9 cellular contexts compared by ENCODE assay signal in genomic region chr14:94129758-94130414, GRCh38. TPM values are rescaled to one million over a fixed set of nuclear protein-coding genes. Genes with fewer than 3 reads are reported as not detected.
A peak's percentile ranks its signal among the peaks of the same experiment; 100 is the strongest.
DNase-seq lines count a peak whose midpoint lies in the region; ATAC-seq, FAIRE-seq and TF ChIP-seq lines count a peak whose summit lies in the region.
"Had no signal": no experiment of that assay in that cellular context is flagged by ENCODE, and none has a peak within 500 bp of the region (broad histone marks: within the 10 kb centered on the region; RNA-seq: fewer than 3 reads in every experiment).

No MANE protein-coding gene starts in this region.

- H2AFZ ChIP-seq in fibroblast of lung (ENCODE audit: low read length): peak overlapping the region; percentile 12

- H3K36me3 ChIP-seq in fibroblast of lung (ENCODE audit: control insufficient read depth, insufficient read depth, low read length): peaks cover 8% of the 10 kb centered on the region

- H3K79me2 ChIP-seq in fibroblast of lung (ENCODE audit: control insufficient read depth, insufficient read depth, low read length): no peaks in the 10 kb centered on the region

- no peak overlapping the region for H3K27ac ChIP-seq in fibroblast of lung (ENCODE audit: insufficient read depth, low read length)

- FAIRE-seq in urothelium cell line (lab: Jason Lieb, UNC): no peak

- DNase-seq in activated CD4-positive, CD25-positive, alpha-beta regulatory T cell treated with anti-CD3 and anti-CD28 coated beads, Interleukin-2, amount 50 U/mL, for 72 hours: peak; percentile 37
- peak; percentile 68 for DNase-seq in NCI-H2171 (lab: John Stamatoyannopoulos, UW)
- peak; percentile 6 for DNase-seq in activated T-cell treated with anti-CD3 and anti-CD28 coated beads for 4 hours
- peak; percentile 53 to 60 for DNase-seq in fibroblast of lung (ENCODE audit: low read depth in 2 of 2)
- DNase-seq in myocyte (ENCODE audit: low read depth): peak; percentile 70
- peak; percentile 47 for DNase-seq in urothelium cell line (ENCODE audit: low spot score)

- TF ChIP-seq CTCF in fibroblast of lung (conservative IDR thresholded peaks at IDR 0.05 in 1 of 2, IDR thresholded peaks at IDR 0.05 in 1 of 2; ENCODE audit: low read depth in 1 of 2, low read length in 2 of 2): no peak

- no peaks in the 10 kb centered on the region for H4K20me1 ChIP-seq in fibroblast of lung (ENCODE audit: control insufficient read depth, extremely low read depth, insufficient read depth, low read length)

- H3K4me2 ChIP-seq in fibroblast of lung (ENCODE audit: extremely low read depth, insufficient read depth, low read length): peak overlapping the region; percentile 42

- peak overlapping the region; percentile 43 to 93 (median 74) for H3K4me3 ChIP-seq in fibroblast of lung (replicated peaks in 1 of 4; ENCODE audit: control extremely low read depth in 1 of 4, insufficient read depth in 1 of 4, low read depth in 3 of 4, low read length in 4 of 4)

- no peak overlapping the region for H3K9ac ChIP-seq in fibroblast of lung (ENCODE audit: insufficient read depth, low read length)

- H3K27me3 ChIP-seq in fibroblast of lung (ENCODE audit: control insufficient read depth, insufficient read depth, low read length): no peaks in the 10 kb centered on the region

- no peaks in the 10 kb centered on the region for H3K4me1 ChIP-seq in fibroblast of lung (ENCODE audit: control insufficient read depth, extremely low read depth, insufficient read depth, low read length)

- H3K9me3 ChIP-seq in fibroblast of lung (ENCODE audit: control insufficient read depth, insufficient read depth, low read depth, low read length): no peaks in the 10 kb centered on the region

- ATAC-seq in activated CD4-positive, CD25-positive, alpha-beta regulatory T cell treated with anti-CD3 and anti-CD28 coated beads, Interleukin-2, amount 50 U/mL, for 24 hours: no peak
- ATAC-seq in HG02623 (IDR thresholded peaks at IDR 0.05; ENCODE audit: unreplicated experiment): no peak

RNA-seq across cellular contexts. Expression of gene IFI27L2, which starts 0.5 kb away (rescaled TPM):
- total RNA-seq in fibroblast of lung (114 and 225 TPM in 2 replicates), myocyte (34.8 and 42.6 TPM in 2 replicates)
- 91.4 and 104 TPM in 2 replicates for polyA plus RNA-seq in fibroblast of lung
- polyA plus RNA-seq in fibroblast of lung (2012): 322 and 327 TPM in 2 replicates
- polyA minus RNA-seq in fibroblast of lung (ENCODE audit: low replicate concordance): 65.8 and 141 TPM in 2 replicates
- 256 TPM for polyA plus RNA-seq in myocyte (2012)

RNA-seq across cellular contexts. Expression of gene IFI27, which starts 19.4 kb away (rescaled TPM):
- 7.9 and 11.6 TPM in 2 replicates for total RNA-seq in fibroblast of lung
- polyA plus RNA-seq in fibroblast of lung: 8.3 and 32.2 TPM in 2 replicates
- polyA plus RNA-seq in fibroblast of lung (2012): 7.7 and 26.1 TPM in 2 replicates
- polyA minus RNA-seq in fibroblast of lung (ENCODE audit: low replicate concordance): 1.1 TPM in 1 of 2 replicates, not detected in the other
- 2.5 and 5.8 TPM in 2 replicates for total RNA-seq in myocyte
- polyA plus RNA-seq in myocyte (2012): 1.6 TPM

RNA-seq across cellular contexts. Expression of gene PPP4R4, which starts 44.2 kb away (rescaled TPM):
- 0.51 and 0.99 TPM in 2 replicates for total RNA-seq in fibroblast of lung
- 0.35 and 0.61 TPM in 2 replicates for polyA plus RNA-seq in fibroblast of lung
- polyA plus RNA-seq in fibroblast of lung (2012): 0.28 and 0.29 TPM in 2 replicates
- not detected in 2 replicates for polyA minus RNA-seq in fibroblast of lung (ENCODE audit: low replicate concordance)
- total RNA-seq in myocyte: 0.75 and 1.2 TPM in 2 replicates
- 0.30 TPM for polyA plus RNA-seq in myocyte (2012)
- total RNA-seq: pulmonary artery endothelial cell had no signal

RNA-seq across cellular contexts. Expression of gene IFI27L1, which starts 48.8 kb away (rescaled TPM):
- total RNA-seq in fibroblast of lung (8.5 and 14.4 TPM in 2 replicates), myocyte (5.6 and 10.3 TPM in 2 replicates)
- polyA plus RNA-seq in fibroblast of lung: 20.3 and 26.0 TPM in 2 replicates
- 21.2 and 28.0 TPM in 2 replicates for polyA plus RNA-seq in fibroblast of lung (2012)
- polyA minus RNA-seq in fibroblast of lung (ENCODE audit: low replicate concordance): 14.6 and 15.5 TPM in 2 replicates
- 41.0 TPM for polyA plus RNA-seq in myocyte (2012)

RNA-seq across cellular contexts. Expression of gene DDX24, which starts 48.9 kb away (rescaled TPM):
- total RNA-seq in fibroblast of lung: 103 and 143 TPM in 2 replicates
- 192 and 244 TPM in 2 replicates for polyA plus RNA-seq in fibroblast of lung
- polyA plus RNA-seq in fibroblast of lung (2012): 157 and 176 TPM in 2 replicates
- 64.4 and 89.6 TPM in 2 replicates for polyA minus RNA-seq in fibroblast of lung (ENCODE audit: low replicate concordance)
- total RNA-seq in myocyte: 156 and 161 TPM in 2 replicates
- 193 TPM for polyA plus RNA-seq in myocyte (2012)

Comparison
In these comparisons a context has a peak if more than half of its experiments do, and no peak if none do; other contexts are left out.
1. DNase-seq: peak in every context shown above with its lines; median percentile 70 in myocyte; 68 in NCI-H2171; 56 in fibroblast of lung; 47 in urothelium cell line; 37 in activated CD4-positive, CD25-positive, alpha-beta regulatory T cell treated with anti-CD3 and anti-CD28 coated beads, Interleukin-2, amount 50 U/mL, for 72 hours; 6 in activated T-cell treated with anti-CD3 and anti-CD28 coated beads for 4 hours.